In the genomic region with DNA sequence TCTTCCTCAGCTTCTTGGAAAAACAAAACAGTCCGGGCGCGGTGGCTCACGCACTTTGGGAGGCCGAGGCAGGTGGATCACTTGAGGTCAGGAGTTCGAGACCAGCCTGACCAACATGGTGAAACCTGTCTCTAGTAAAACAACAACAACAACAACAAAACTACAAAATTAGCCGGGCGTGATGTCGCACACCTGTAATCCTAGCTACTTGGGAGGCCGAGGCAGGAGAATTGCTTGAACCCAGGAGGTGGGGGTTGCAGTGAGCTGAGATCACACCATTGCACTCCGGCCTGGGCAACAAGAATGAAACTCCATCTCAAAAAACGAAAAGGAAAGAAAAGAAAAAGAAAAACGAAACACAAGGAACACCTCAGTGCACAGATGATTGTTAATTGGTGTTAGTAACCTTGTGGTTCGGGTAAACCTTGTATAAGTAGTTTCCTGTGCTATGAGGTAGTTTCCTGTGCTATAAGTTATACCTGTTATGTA, we compare ENCODE assay signal across 8 cellular contexts. TPM values are rescaled to one million over a fixed set of nuclear protein-coding genes. Genes with fewer than 3 reads are reported as not detected.
DNase-seq lines count a peak whose midpoint lies in the region; ATAC-seq and TF ChIP-seq lines count a peak whose summit lies in the region.
"Not testable (repeated sequence)": the region's sequence is repeated elsewhere in the genome, so short reads cannot be mapped to it uniquely, and the experiment has no call there.

No MANE protein-coding gene starts in this region.

- not testable (repeated sequence) for H3K27me3 Mint-ChIP-seq in T-helper 17 cell

- not testable (repeated sequence) for TF ChIP-seq POLR2A in sigmoid colon (IDR thresholded peaks at IDR 0.05)

- H3K27ac Mint-ChIP-seq in T-helper 17 cell = peak overlapping the region; percentile 99

- intact Hi-C loops in sigmoid colon (cut with DNase I) = loop anchor here (5.0 kb wide), 1 partner anchor 1136 kb away; a partner anchor contains a TSS

- WGBS in sigmoid colon, 2 donors = 11 to 52% methylated on average over 14 of the region's 14 CpGs

- H3K27ac ChIP-seq in BLaER1; iPS-18a (ENCODE audit: low read length): not testable (repeated sequence)
- peak overlapping the region in 3 of 4 donors; percentile 19 to 82 (median 30) for H3K27ac ChIP-seq in sigmoid colon

- H3K4me1 ChIP-seq in BLaER1 (peaks cover 32% of the 10 kb centered on the region), sigmoid colon (peaks cover 0 to 19% (median 10%) of the 10 kb centered on the region in 4 donors)
- H3K4me1 ChIP-seq in HAP-1; iPS-18a (ENCODE audit: control insufficient read depth, low read depth, low read length): not testable (repeated sequence)

- peak overlapping the region; percentile 99 for H3K4me3 Mint-ChIP-seq in T-helper 17 cell

- not testable (repeated sequence) for TF ChIP-seq EP300 in sigmoid colon (IDR thresholded peaks at IDR 0.05)

- not testable (repeated sequence) for H3K27me3 ChIP-seq in BLaER1; HAP-1 (ENCODE audit: low read depth); sigmoid colon
- peaks cover 10% of the 10 kb centered on the region for H3K27me3 ChIP-seq in iPS-18a (ENCODE audit: control insufficient read depth, insufficient read depth, low read length)

- peak overlapping the region; percentile 91 for H3K4me2 ChIP-seq in BLaER1

- not testable (repeated sequence) for H3K9ac ChIP-seq in BLaER1
- peak overlapping the region; percentile 90 for H3K9ac ChIP-seq in iPS-18a (ENCODE audit: low read length)

- peaks cover 46% of the 10 kb centered on the region for H3K4me1 Mint-ChIP-seq in T-helper 17 cell

- not testable (repeated sequence) for H4K20me1 ChIP-seq in BLaER1

- ATAC-seq in GM18907 (IDR thresholded peaks at IDR 0.05; ENCODE audit: unreplicated experiment) (peak; percentile 57), HG03469 (IDR thresholded peaks at IDR 0.05; ENCODE audit: unreplicated experiment) (peak; percentile 49), T-helper 17 cell (peak; percentile 63)

- peak in 1 of 2 experiments; percentile 11 for DNase-seq in HAP-1 (ENCODE audit: low spot score in 2 of 2)
- not testable (repeated sequence) for DNase-seq in T-helper 17 cell; astrocyte of the spinal cord (ENCODE audit: low read depth, low spot score); sigmoid colon

- H3K4me3 ChIP-seq in BLaER1 (peak overlapping the region; percentile 77; the same call in 1 of the 2 replicates), HAP-1 (peak overlapping the region; percentile 66), astrocyte of the spinal cord (ENCODE audit: low read depth, low read length) (peak overlapping the region; percentile 69), iPS-18a (ENCODE audit: low read length) (peak overlapping the region; percentile 98), sigmoid colon (peak overlapping the region in 2 of 4 donors; percentile 65 to 75)

- H3K36me3 ChIP-seq in BLaER1 = peaks cover 13% of the 10 kb centered on the region
- not testable (repeated sequence) for H3K36me3 ChIP-seq in HAP-1 (replicated peaks); iPS-18a (ENCODE audit: control insufficient read depth, low read depth, low read length); sigmoid colon

- not testable (repeated sequence) for H3K9me3 ChIP-seq in BLaER1; HAP-1; T-helper 17 cell (ENCODE audit: control insufficient read depth, low read length, poor library complexity, severe bottlenecking); iPS-18a (ENCODE audit: control insufficient read depth, low read depth, low read length); sigmoid colon

- H3K36me3 Mint-ChIP-seq in T-helper 17 cell (ENCODE audit: low read depth) = peaks cover 21% of the 10 kb centered on the region

- in situ Hi-C loops in HAP-1 (cut with MboI; ENCODE audit: low sequenced_read_pairs); astrocyte of the spinal cord (cut with HindIII; ENCODE audit: low sequenced_read_pairs): not testable (repeated sequence)

- not testable (repeated sequence) for TF ChIP-seq CTCF in astrocyte of the spinal cord (IDR thresholded peaks at IDR 0.05; ENCODE audit: low read depth, low read length); sigmoid colon (IDR thresholded peaks at IDR 0.05)

RNA-seq across cellular contexts. Expression of a gene that starts 1.1 kb away (rescaled TPM):
- total RNA-seq in T-helper 17 cell = 10 to 100 TPM; 51.8 to 72.1 TPM
- 1 to 10 TPM; 3.2 to 8.6 (median 4.4) TPM for total RNA-seq in sigmoid colon
- polyA plus RNA-seq in sigmoid colon = 1 to 10 TPM in 1 of 3 donors, under 1 TPM in 2; under 0.01 to 3.0 (median 0.23) TPM

Comparison
In these comparisons a context has a peak if more than half of its experiments do, and no peak if none do; other contexts are left out.
1. RNA of a gene that starts 1.1 kb away (total RNA-seq): 51.8 to 72.1 TPM in T-helper 17 cell; 3.2 to 8.6 TPM in sigmoid colon; every median in the first group is over 4 times any median in the second.
2. Peak in every context shown above with its lines, with median percentiles within 50 percentile points of each other: ATAC-seq.